ENCODE assay signal across 8 cellular contexts in the genomic region with DNA sequence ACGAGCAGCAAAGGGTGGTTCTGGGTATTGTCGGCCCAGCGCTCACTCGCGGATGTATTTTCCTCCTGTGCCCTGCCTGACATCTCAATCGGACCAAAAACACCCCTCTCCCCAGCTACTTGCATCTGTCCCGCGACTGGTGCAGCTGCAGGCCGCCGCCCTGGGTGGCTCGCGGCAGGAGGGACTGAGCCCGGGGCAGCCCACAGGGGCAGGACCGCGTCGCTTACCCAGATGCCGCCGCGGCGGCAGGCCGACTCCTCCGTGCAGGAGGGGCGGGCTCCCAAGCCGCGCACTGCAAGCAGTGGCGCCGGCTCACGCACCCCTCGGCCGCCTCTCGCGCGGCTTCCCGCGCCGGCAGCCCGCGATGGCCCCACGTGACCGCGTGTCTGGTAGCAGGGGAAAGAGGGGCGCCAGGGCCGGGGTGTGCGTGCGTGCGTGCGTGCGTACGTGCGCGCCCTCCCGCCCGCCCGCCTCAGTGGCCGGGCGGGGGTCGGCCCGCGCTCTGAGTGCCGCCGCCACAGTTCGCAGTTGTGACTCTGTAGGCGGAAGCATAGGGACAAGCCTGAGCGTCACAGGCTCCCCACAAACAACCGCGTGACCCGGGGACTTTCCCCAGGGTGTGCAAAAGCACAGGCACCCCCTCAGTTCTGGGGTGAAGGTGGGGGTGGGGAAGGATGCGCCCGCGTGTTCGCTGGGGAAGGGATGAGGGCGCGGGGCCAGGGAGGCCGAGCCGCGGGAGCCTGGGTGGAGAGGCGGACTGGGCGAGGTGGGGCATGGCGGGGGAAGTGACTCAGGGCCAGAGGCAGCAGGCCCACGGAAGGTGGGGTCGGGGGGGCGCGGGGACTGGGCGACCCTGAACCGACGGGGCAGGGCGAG. TPM values are rescaled to one million over a fixed set of nuclear protein-coding genes. Genes with fewer than 3 reads are reported as not detected.
DNase-seq lines count a peak whose midpoint lies in the region; ATAC-seq, FAIRE-seq and TF ChIP-seq lines count a peak whose summit lies in the region.

A gene with protein sequence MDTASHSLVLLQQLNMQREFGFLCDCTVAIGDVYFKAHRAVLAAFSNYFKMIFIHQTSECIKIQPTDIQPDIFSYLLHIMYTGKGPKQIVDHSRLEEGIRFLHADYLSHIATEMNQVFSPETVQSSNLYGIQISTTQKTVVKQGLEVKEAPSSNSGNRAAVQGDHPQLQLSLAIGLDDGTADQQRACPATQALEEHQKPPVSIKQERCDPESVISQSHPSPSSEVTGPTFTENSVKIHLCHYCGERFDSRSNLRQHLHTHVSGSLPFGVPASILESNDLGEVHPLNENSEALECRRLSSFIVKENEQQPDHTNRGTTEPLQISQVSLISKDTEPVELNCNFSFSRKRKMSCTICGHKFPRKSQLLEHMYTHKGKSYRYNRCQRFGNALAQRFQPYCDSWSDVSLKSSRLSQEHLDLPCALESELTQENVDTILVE (minus strand): TSS at position 405 of the 876 bp plus-strand sequence. CDS start 13,305 bp downstream, outside the sequence.

- H3K9me3 Mint-ChIP-seq in Caco-2 (ENCODE audit: unreplicated experiment) (no peaks in the 10 kb centered on the region), endodermal cell (no peaks in the 10 kb centered on the region), mesothelial cell of epicardium (no peaks in the 10 kb centered on the region)

- peak; percentile 93 to 95 for DNase-seq in Caco-2
- DNase-seq in HTR-8/SVneo (ENCODE audit: insufficient read length, low spot score) = peak; percentile 98
- peak; percentile 82 for DNase-seq in NT2/D1 (ENCODE audit: low read depth, low spot score)
- peak; percentile 96 for DNase-seq in activated CD8-positive, alpha-beta memory T cell treated with anti-CD3 and anti-CD28 coated beads, Interleukin-2, amount 50 U/mL, for 1 hour (ENCODE audit: extremely low read depth)
- DNase-seq in endodermal cell = peak; percentile 96
- DNase-seq in mesothelial cell of epicardium (ENCODE audit: low spot score in 2 of 2, unreplicated experiment in 2 of 2) = peak; percentile 90
- peak; percentile 92 to 95 for DNase-seq in stimulated activated CD8-positive, alpha-beta memory T cell treated with anti-CD3 and anti-CD28 coated beads, Interleukin-15, amount 100 ng/mL, for 4 hours (ENCODE audit: low read depth in 2 of 2)

- no peak for TF ChIP-seq CTCF in Caco-2 (IDR thresholded peaks at IDR 0.05; ENCODE audit: insufficient read depth in 1 of 2, low read depth in 1 of 2, low read length in 1 of 2, severe bottlenecking in 1 of 2, unreplicated experiment in 1 of 2)
- TF ChIP-seq CTCF in endodermal cell (conservative IDR thresholded peaks at IDR 0.05) = no peak
- TF ChIP-seq CTCF in mesothelial cell of epicardium (IDR thresholded peaks at IDR 0.05; ENCODE audit: unreplicated experiment) = no peak

- peak; percentile 100 for FAIRE-seq in HTR-8/SVneo (lab: Jason Lieb, UNC)

- peak within 1 kb of the TSS; percentile 81 for H3K27ac Mint-ChIP-seq in Caco-2 (ENCODE audit: unreplicated experiment)
- H3K27ac Mint-ChIP-seq in endodermal cell = peak within 1 kb of the TSS; percentile 99
- H3K27ac Mint-ChIP-seq in mesothelial cell of epicardium = peak within 1 kb of the TSS; percentile 100

- BruUV-seq in Caco-2 (replicated peaks; lab: Mats Ljungman, UMichigan) = no TSS peak

- H3K9me3 ChIP-seq in Caco-2 (no peaks in the 10 kb centered on the region), NT2/D1 (ENCODE audit: insufficient read depth, low read length) (no peaks in the 10 kb centered on the region), endodermal cell (ENCODE audit: control insufficient read depth, low read length) (no peaks in the 10 kb centered on the region)

- H3K36me3 ChIP-seq in Caco-2 (ENCODE audit: control insufficient read depth, insufficient read depth, low read length) (no peaks in the 10 kb centered on the region), NT2/D1 (ENCODE audit: insufficient read depth, insufficient read length, low read length) (peaks cover 6% of the 10 kb centered on the region), endodermal cell (ENCODE audit: control insufficient read depth, insufficient read depth, low read length) (no peaks in the 10 kb centered on the region)

- H3K4me3 Mint-ChIP-seq in Caco-2 (ENCODE audit: unreplicated experiment) (peak within 1 kb of the TSS; percentile 78), endodermal cell (peak within 1 kb of the TSS; percentile 80), mesothelial cell of epicardium (peak within 1 kb of the TSS; percentile 81)

- H3K4me3 ChIP-seq in Caco-2 (ENCODE audit: low read depth, low read length) (peak within 1 kb of the TSS; percentile 97), NT2/D1 (ENCODE audit: insufficient read length, low read depth) (peak within 1 kb of the TSS; percentile 85), endodermal cell (ENCODE audit: low read length) (peak within 1 kb of the TSS; percentile 93)

- peaks cover 16% of the 10 kb centered on the region for H3K4me1 Mint-ChIP-seq in Caco-2 (ENCODE audit: low read depth, unreplicated experiment)
- peaks cover 52% of the 10 kb centered on the region for H3K4me1 Mint-ChIP-seq in endodermal cell
- peaks cover 59% of the 10 kb centered on the region for H3K4me1 Mint-ChIP-seq in mesothelial cell of epicardium

- H3K27ac ChIP-seq in endodermal cell (ENCODE audit: low read depth, low read length) = peak within 1 kb of the TSS; percentile 99

- 0 to 2% methylated on average over 8 to 87 of the region's 87 CpGs for WGBS in endodermal cell (ENCODE audit: insufficient coverage in 1 of 2, insufficient read length in 1 of 2), 2 experiments

- H3K27me3 Mint-ChIP-seq in Caco-2 (ENCODE audit: insufficient read depth, unreplicated experiment) (no peaks in the 10 kb centered on the region), endodermal cell (ENCODE audit: insufficient read depth) (no peaks in the 10 kb centered on the region), mesothelial cell of epicardium (ENCODE audit: low read depth) (no peaks in the 10 kb centered on the region)

- peak within 1 kb of the TSS; percentile 95 for H3K9ac ChIP-seq in NT2/D1 (ENCODE audit: insufficient read length, low read depth)
- peak within 1 kb of the TSS; percentile 99 for H3K9ac ChIP-seq in endodermal cell (ENCODE audit: extremely low read depth, low read length, poor library complexity, severe bottlenecking)

- H3K36me3 Mint-ChIP-seq in Caco-2 (ENCODE audit: insufficient read depth, unreplicated experiment) = peaks cover 43% of the 10 kb centered on the region
- H3K36me3 Mint-ChIP-seq in endodermal cell (ENCODE audit: low read depth) = peaks cover 10% of the 10 kb centered on the region
- no peaks in the 10 kb centered on the region for H3K36me3 Mint-ChIP-seq in mesothelial cell of epicardium

- POLR2A ChIA-PET in Caco-2 (lab: Charles Lee) = interaction anchor here (0.6 to 1.7 kb wide), 11 partner anchors 18 to 862 kb away, joined by 3 to 14 read pairs (median 6); a partner anchor contains a TSS

- H3K4me1 ChIP-seq in Caco-2 (peaks cover 29% of the 10 kb centered on the region), NT2/D1 (ENCODE audit: insufficient read depth, insufficient read length) (no peaks in the 10 kb centered on the region), endodermal cell (ENCODE audit: control insufficient read depth, insufficient read depth, low read length) (peaks cover 21% of the 10 kb centered on the region)

- intact Hi-C loops in Caco-2 (cut with micrococcal nuclease; ENCODE audit: unreplicated experiment) = loop anchor here (1.0 to 10.0 kb wide), 5 partner anchors 38 to 391 kb away; a partner anchor contains a TSS

- CTCF ChIA-PET in Caco-2 (lab: Charles Lee) = interaction anchor here (0.6 to 0.7 kb wide), 4 partner anchors 37 to 928 kb away, joined by 4 to 5 read pairs (median 4); a partner anchor contains a TSS

- ATAC-seq in GM21381 (IDR thresholded peaks at IDR 0.05; ENCODE audit: unreplicated experiment) = peak; percentile 54

- H3K27me3 ChIP-seq in Caco-2 (replicated peaks; ENCODE audit: control insufficient read depth, insufficient read depth, low read length) = no peaks in the 10 kb centered on the region
- no peaks in the 10 kb centered on the region for H3K27me3 ChIP-seq in NT2/D1 (ENCODE audit: insufficient read depth, insufficient read length)
- H3K27me3 ChIP-seq in endodermal cell (ENCODE audit: control insufficient read depth, insufficient read depth, low read length, poor library complexity, severe bottlenecking) = no peaks in the 10 kb centered on the region

RNA-seq across cellular contexts. Expression of the gene that starts here (rescaled TPM):
- total RNA-seq in Caco-2 (2022) (8.8 and 10.0 TPM in 2 replicates), endodermal cell (10 to 100 TPM; 14.0 to 17.0 TPM), mesothelial cell of epicardium (19.1 to 20.6 TPM (median 19.1 TPM) in 3 replicates)
- 9.0 TPM for polyA plus RNA-seq in endodermal cell (2013, experiment 1 of 2)
- 8.7 TPM for polyA plus RNA-seq in endodermal cell (2013, experiment 2 of 2)

Comparison
In these comparisons a context has a peak if more than half of its experiments do, and no peak if none do; other contexts are left out.
1. Peak in every context shown above with its lines: DNase-seq, ATAC-seq, H3K4me3 ChIP-seq and H3K27ac ChIP-seq.